Comparison of ENCODE assay signal across 8 cellular contexts in the genomic region with DNA sequence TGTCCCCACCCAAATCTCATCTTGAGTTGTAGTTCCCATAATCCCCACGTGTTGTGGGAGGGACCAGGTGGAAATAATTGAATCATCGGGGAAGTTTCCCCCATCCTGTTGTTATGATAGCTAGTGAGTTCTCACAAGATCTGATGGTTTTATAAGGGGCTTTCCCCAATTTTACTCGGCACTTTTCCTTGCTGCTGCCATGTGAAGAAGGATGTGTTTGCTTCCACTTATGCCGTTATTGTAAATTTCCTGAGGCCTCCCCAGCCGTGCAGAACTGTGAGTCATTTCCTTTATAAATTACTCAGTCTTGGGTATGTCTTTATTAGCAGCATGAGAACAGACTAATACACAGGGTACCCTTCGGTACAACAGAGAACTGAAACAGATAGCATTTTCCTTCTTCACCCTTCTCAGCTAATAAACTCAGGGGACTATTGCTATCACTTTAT. TPM values are rescaled to one million over a fixed set of nuclear protein-coding genes. Genes with fewer than 3 reads are reported as not detected.
DNase-seq lines count a peak whose midpoint lies in the region; ATAC-seq, FAIRE-seq and TF ChIP-seq lines count a peak whose summit lies in the region.
"Not testable (repeated sequence)": the region's sequence is repeated elsewhere in the genome, so short reads cannot be mapped to it uniquely, and the experiment has no call there.

No MANE protein-coding gene starts in this region.

- H3K4me1 ChIP-seq in keratinocyte (ENCODE audit: control insufficient read depth, extremely low read depth, insufficient read depth, low read length) = not testable (repeated sequence)

- POLR2A ChIA-PET in BJ (lab: Charles Lee) = interaction anchor here (0.6 kb wide), 1 partner anchor 115 kb away, joined by 3 read pairs; no protein-coding TSS in a partner anchor

- not testable (repeated sequence) for H4K20me1 ChIP-seq in keratinocyte (ENCODE audit: control insufficient read depth, extremely low read depth, insufficient read depth, low read length)

- not testable (repeated sequence) for H3K79me2 ChIP-seq in keratinocyte (ENCODE audit: control insufficient read depth, insufficient read depth, low read length)

- H3K9me3 ChIP-seq in keratinocyte (ENCODE audit: control insufficient read depth, low read depth, low read length) = not testable (repeated sequence)

- H3K9me1 ChIP-seq in keratinocyte (ENCODE audit: control insufficient read depth, extremely low read depth, insufficient read depth, low read length) = not testable (repeated sequence)

- not testable (repeated sequence) for H3K4me3 ChIP-seq in BJ (ENCODE audit: low read depth, low read length); keratinocyte (ENCODE audit: control insufficient read depth in 2 of 3, extremely low read depth in 1 of 3, insufficient read depth in 2 of 3, low read depth in 1 of 3, low read length in 3 of 3)
- peak overlapping the region; percentile 7 for H3K4me3 ChIP-seq in astrocyte of the spinal cord (ENCODE audit: low read depth, low read length)

- not testable (repeated sequence) for H3K27me3 ChIP-seq in BJ (ENCODE audit: control insufficient read depth, insufficient read depth, low read length); keratinocyte (ENCODE audit: control insufficient read depth, extremely low read depth, insufficient read depth, low read length)

- H3K36me3 ChIP-seq in BJ (ENCODE audit: control insufficient read depth, insufficient read depth, low read length); keratinocyte (ENCODE audit: control insufficient read depth in 2 of 2, extremely low read depth in 1 of 2, insufficient read depth in 2 of 2, low read length in 2 of 2): not testable (repeated sequence)

- H3K4me2 ChIP-seq in keratinocyte (ENCODE audit: control insufficient read depth, extremely low read depth, insufficient read depth, low read depth, low read length) = peak overlapping the region; percentile 43

- in situ Hi-C loops in astrocyte of the spinal cord (cut with HindIII; ENCODE audit: low sequenced_read_pairs) = not testable (repeated sequence)

- peak; percentile 79 for DNase-seq in BJ (ENCODE audit: low read depth)
- peak; percentile 15 for DNase-seq in NCI-H69 (lab: John Stamatoyannopoulos, UW)
- DNase-seq in activated CD4-positive, alpha-beta T cell treated with anti-CD3 and anti-CD28 coated beads, Interleukin-2, amount 50 U/mL, for 24 hours (ENCODE audit: low read depth in 1 of 2, low spot score in 1 of 2) = peak; percentile 15 to 79
- peak; percentile 88 for DNase-seq in astrocyte of the spinal cord (ENCODE audit: low read depth, low spot score)
- peak; percentile 25 for DNase-seq in keratinocyte (ENCODE audit: low read depth, low spot score)
- peak; percentile 29 for DNase-seq in stimulated activated CD4-positive, alpha-beta T cell treated with anti-CD3 and anti-CD28 coated beads, Interleukin-4, amount 100 ng/mL, for 1 hour

- CTCF ChIA-PET in BJ (lab: Yijun Ruan, JAX) = not testable (repeated sequence)

- not testable (repeated sequence) for FAIRE-seq in keratinocyte (lab: Jason Lieb, UNC)

- dilution Hi-C loops in keratinocyte (cut with MboI; ENCODE audit: extremely low pct_ligation_motif_present, low sequenced_read_pairs) = not testable (repeated sequence)

- H3K27ac ChIP-seq in keratinocyte (ENCODE audit: control insufficient read depth, insufficient read depth, low read length) = peak overlapping the region; percentile 39

- ATAC-seq in GM19025 (IDR thresholded peaks at IDR 0.05; ENCODE audit: low read depth, unreplicated experiment) (peak; percentile 81), HG02970 (IDR thresholded peaks at IDR 0.05; ENCODE audit: low FRiP score, unreplicated experiment) (peak; percentile 76)

- TF ChIP-seq CTCF in BJ (IDR thresholded peaks at IDR 0.05; ENCODE audit: insufficient read depth, low read depth, low read length); astrocyte of the spinal cord (IDR thresholded peaks at IDR 0.05; ENCODE audit: low read depth, low read length); keratinocyte (optimal IDR thresholded peaks at IDR 0.05 in 1 of 3, IDR thresholded peaks at IDR 0.05 in 1 of 3, conservative IDR thresholded peaks at IDR 0.05 in 1 of 3; ENCODE audit: extremely low read depth in 1 of 3, insufficient read depth in 2 of 3, low read length in 3 of 3): not testable (repeated sequence)

- H2AFZ ChIP-seq in keratinocyte (ENCODE audit: control insufficient read depth, low read length) = not testable (repeated sequence)

- H3K9ac ChIP-seq in keratinocyte (ENCODE audit: control insufficient read depth, extremely low read depth, insufficient read depth, low read length) = not testable (repeated sequence)

RNA-seq across cellular contexts. Expression of a gene that starts 45.3 kb away (rescaled TPM):
- polyA plus RNA-seq in BJ (2011; rRNA removed) = 4.5 and 7.6 TPM in 2 replicates
- polyA minus RNA-seq in BJ (2011; rRNA and poly(A)+ RNA removed) = 2.3 and 4.2 TPM in 2 replicates
- 0.21 to 0.39 TPM (median 0.28 TPM) in 3 replicates for polyA plus RNA-seq in keratinocyte
- not detected for polyA plus RNA-seq in keratinocyte (2011; ENCODE audit: low read depth)
- polyA plus RNA-seq in keratinocyte (2011; cell fraction: cytosol; rRNA removed) = 0.35 and 0.40 TPM in 2 replicates
- polyA plus RNA-seq in keratinocyte (2011; cell fraction: nucleus; rRNA removed) = 0.45 TPM in 1 of 2 replicates, not detected in the other
- polyA plus RNA-seq in keratinocyte (2012; ENCODE audit: low replicate concordance) = 0.30 TPM in 1 of 2 replicates, not detected in the other
- 0.86 TPM in 1 of 3 replicates, not detected in the others for polyA minus RNA-seq in keratinocyte
- not detected for polyA minus RNA-seq in keratinocyte (2011; cell fraction: cytosol; rRNA and poly(A)+ RNA removed)
- polyA minus RNA-seq in keratinocyte (2011; cell fraction: nucleus; rRNA and poly(A)+ RNA removed) = 0.70 TPM in 1 of 2 replicates, not detected in the other

Comparison
In these comparisons a context has a peak if more than half of its experiments do, and no peak if none do; other contexts are left out.
1. DNase-seq: peak in every context shown above with its lines; median percentile 88 in astrocyte of the spinal cord; 79 in BJ; 47 in activated CD4-positive, alpha-beta T cell treated with anti-CD3 and anti-CD28 coated beads, Interleukin-2, amount 50 U/mL, for 24 hours; 29 in stimulated activated CD4-positive, alpha-beta T cell treated with anti-CD3 and anti-CD28 coated beads, Interleukin-4, amount 100 ng/mL, for 1 hour; 25 in keratinocyte; 15 in NCI-H69.